In the genomic region with DNA sequence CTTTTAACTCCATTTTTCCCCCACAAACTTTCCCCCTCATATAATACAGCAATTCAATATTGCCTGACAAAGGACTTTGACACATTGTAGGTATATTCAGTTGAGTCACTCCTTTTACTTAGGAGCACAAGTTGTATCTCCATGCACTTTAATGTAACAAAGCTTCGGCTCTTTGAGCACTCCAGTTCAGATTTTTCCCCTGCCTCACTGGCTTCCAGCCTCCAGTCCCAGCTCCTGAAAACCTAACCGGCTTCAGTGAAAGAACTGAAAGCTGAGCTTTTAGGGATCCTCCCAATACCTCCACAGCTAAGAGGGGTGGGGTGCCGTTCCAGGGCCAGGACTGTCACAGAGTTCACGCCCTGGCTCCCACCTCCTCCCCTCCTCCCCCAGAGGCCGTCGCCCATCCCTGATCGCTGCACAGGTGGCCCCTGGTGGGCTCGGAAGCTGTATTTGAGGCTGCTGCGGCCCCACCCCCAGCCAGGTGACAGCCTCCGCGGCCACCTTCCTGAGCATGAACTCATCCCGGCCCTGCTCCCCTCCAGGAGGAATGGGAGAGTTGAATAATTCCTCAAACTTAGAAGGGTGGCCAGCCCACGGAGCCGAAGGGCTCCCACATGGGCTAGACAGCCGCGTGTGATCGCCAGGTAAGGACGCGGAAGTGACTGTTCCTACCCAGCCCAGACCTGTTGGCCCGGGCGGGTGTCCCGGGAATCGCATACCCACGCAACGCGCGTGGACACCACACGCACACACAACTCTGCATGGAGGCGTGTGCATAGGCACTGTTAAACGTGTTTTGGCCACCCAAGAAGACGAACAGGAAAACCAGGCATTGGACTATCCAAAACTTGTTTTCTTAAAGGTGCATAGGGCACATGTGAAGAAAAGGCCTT, we compare ENCODE assay signal across 10 cellular contexts. TPM values are rescaled to one million over a fixed set of nuclear protein-coding genes. Genes with fewer than 3 reads are reported as not detected.
DNase-seq lines count a peak whose midpoint lies in the region; ATAC-seq lines count a peak whose summit lies in the region.
"Had no signal": no experiment of that assay in that cellular context is flagged by ENCODE, and none has a peak within 500 bp of the region (broad histone marks: within the 10 kb centered on the region; RNA-seq: fewer than 3 reads in every experiment).

No MANE protein-coding gene starts in this region.

- H3K9me3 ChIP-seq in iPS-15b (ENCODE audit: control insufficient read depth, insufficient read depth, low read length) = no peaks in the 10 kb centered on the region

- no peak for ATAC-seq in GM18858 (IDR thresholded peaks at IDR 0.05; ENCODE audit: unreplicated experiment)

- peak; percentile 16 for DNase-seq in G401 (ENCODE audit: low spot score)
- peak; percentile 9 for DNase-seq in SW480 (ENCODE audit: low spot score)
- no peak for DNase-seq in NCI-H187 treated with DMSO at 0.1 percent for 48 hours (lab: John Stamatoyannopoulos, UW)
- no peak for DNase-seq in hypothalamus (lab: John Stamatoyannopoulos, UW)
- DNase-seq in NAMALWA (ENCODE audit: low spot score) = no peak
- DNase-seq: effector CD4-positive, alpha-beta T cell; NCI-H1417 treated with DMSO at 0.1 percent for 48 hours had no signal

- H3K9ac ChIP-seq in iPS-15b (ENCODE audit: low read depth, low read length) = no peak overlapping the region
- no peak overlapping the region for H3K9ac ChIP-seq in rectal smooth muscle tissue (ENCODE audit: low read length)

- H3K27me3 ChIP-seq in iPS-15b (ENCODE audit: control insufficient read depth, insufficient read depth, low read length) = peaks cover 53% of the 10 kb centered on the region
- peaks cover 19% of the 10 kb centered on the region for H3K27me3 ChIP-seq in rectal smooth muscle tissue (ENCODE audit: control insufficient read depth, insufficient read depth, low read length)

- in situ Hi-C loops in G401 (cut with HindIII; ENCODE audit: low sequenced_read_pairs) = loop anchor here (25.0 kb wide), 1 partner anchor 231 kb away; no protein-coding TSS in a partner anchor

- H3K4me3 ChIP-seq in iPS-15b (ENCODE audit: low read depth, low read length) (peak overlapping the region; percentile 73), rectal smooth muscle tissue (ENCODE audit: low read length) (peak overlapping the region; percentile 60)

- no peak overlapping the region for H3K27ac ChIP-seq in rectal smooth muscle tissue (ENCODE audit: low read depth, low read length)

- H3K36me3 ChIP-seq in iPS-15b (ENCODE audit: control insufficient read depth, insufficient read depth, low read length) (no peaks in the 10 kb centered on the region), rectal smooth muscle tissue (ENCODE audit: control insufficient read depth, insufficient read depth, low read length) (no peaks in the 10 kb centered on the region)

- H3K4me1 ChIP-seq in iPS-15b (ENCODE audit: control insufficient read depth, insufficient read depth, low read length) = no peaks in the 10 kb centered on the region
- no peaks in the 10 kb centered on the region for H3K4me1 ChIP-seq in rectal smooth muscle tissue (ENCODE audit: control insufficient read depth, insufficient read depth, low read length)

RNA-seq across cellular contexts. Expression of a gene that starts 1.8 kb away (rescaled TPM):
- total RNA-seq in G401 (2014; rRNA removed; shearing (Covaris generic)) = not detected in 2 replicates

Comparison
In these comparisons a context has a peak if more than half of its experiments do, and no peak if none do; other contexts are left out.
1. DNase-seq: peak in G401 (single experiment) and SW480 (single experiment); none in NCI-H187 treated with DMSO at 0.1 percent for 48 hours (single experiment), hypothalamus (0 of 51) and NAMALWA (single experiment).